In genomic region chrX:35285289-35285962, GRCh38 we compare ENCODE assay signal across 28 cellular contexts.
"Had no signal": no experiment of that assay in that cellular context is flagged by ENCODE, and none has a peak within 500 bp of the region (broad histone marks: within the 10 kb centered on the region; RNA-seq: fewer than 3 reads in every experiment).

No MANE protein-coding gene starts in this region.

- DNase-seq: stimulated activated CD4-positive, alpha-beta T cell treated with anti-CD3 and anti-CD28 coated beads, Interleukin-2, amount 100 ng/mL, for 48 hours; stimulated activated CD4-positive, alpha-beta T cell treated with anti-CD3 and anti-CD28 coated beads, Interleukin-4, amount 100 ng/mL, for 1 hour; stimulated activated CD4-positive, alpha-beta T cell treated with anti-CD3 and anti-CD28 coated beads, Interleukin-4, amount 100 ng/mL, for 24 hours; stimulated activated CD4-positive, alpha-beta T cell treated with anti-CD3 and anti-CD28 coated beads, Interleukin-4, amount 100 ng/mL, for 4 hours; stimulated activated CD8-positive, alpha-beta memory T cell treated with anti-CD3 and anti-CD28 coated beads, Interleukin-4, amount 100 ng/mL, for 48 hours; stimulated activated naive B cell treated with anti-CD40 and anti-IgM and Interleukin-4, amounts not matched to agents 10 μg/mL and 1 μg/mL and 100 μg/mL, for 72 hours; stimulated activated naive CD4-positive, alpha-beta T cell; stimulated activated naive CD4-positive, alpha-beta T cell treated with Interleukin-2 at 50 U/mL for 16 hours; stimulated activated naive CD8-positive, alpha-beta T cell treated with anti-CD3 and anti-CD28 coated beads, Interleukin-15, amount 100 ng/mL, for 72 hours; stimulated activated naive CD8-positive, alpha-beta T cell treated with anti-CD3 and anti-CD28 coated beads, Interleukin-15, Interleukin-2, amounts not matched to agents 100 U/mL and 50 U/mL, for 24 hours; stomach; substantia nigra; testis; thyroid gland; tibial artery; transverse colon; trophoblast cell; upper lobe of left lung; upper lobe of right lung; uterus had no signal

- H3K4me3 ChIP-seq: stomach, suprapubic skin, testis, thoracic aorta, thyroid gland, tibial artery, tibial nerve, transverse colon, upper lobe of left lung, upper lobe of right lung, uterus, vagina had no signal

- H3K4me3 Mint-ChIP-seq: stimulated activated effector memory CD8-positive, alpha-beta T cell treated with anti-CD3 and anti-CD28 coated beads, Interleukin-12 subunit alpha, Interleukin-12 subunit beta, amount 100 ng/mL, for 72 hours; stimulated activated memory B cell treated with anti-CD40 and anti-IgM and Interleukin-4, amounts not matched to agents 10 μg/mL and 1 μg/mL and 100 μg/mL, for 72 hours; stimulated activated naive B cell treated with anti-CD40 and anti-IgM and Interleukin-4, amounts not matched to agents 10 μg/mL and 1 μg/mL and 100 μg/mL, for 72 hours; stimulated activated naive CD8-positive, alpha-beta T cell treated with anti-CD3 and anti-CD28 coated beads, Interleukin-15, amount 100 ng/mL, for 72 hours; stimulated activated naive CD8-positive, alpha-beta T cell treated with anti-CD3 and anti-CD28 coated beads, Interleukin-15, Interleukin-2, amounts not matched to agents 100 ng/mL and 50 ng/mL, for 24 hours; type B pancreatic cell had no signal

- H3K9me3 ChIP-seq: suprapubic skin, testis, thoracic aorta, thyroid gland, tibial artery, tibial nerve, transverse colon, upper lobe of left lung, upper lobe of right lung, uterus, vagina had no signal

- H3K27me3 ChIP-seq: stomach, suprapubic skin, testis, thyroid gland, tibial artery, tibial nerve, transverse colon, upper lobe of left lung, upper lobe of right lung, vagina had no signal

- H3K27ac ChIP-seq: stomach, suprapubic skin, testis, thoracic aorta, thyroid gland, tibial artery, tibial nerve, transverse colon, upper lobe of left lung, upper lobe of right lung, uterus, vagina had no signal

- H3K27me3 Mint-ChIP-seq: stimulated activated memory B cell treated with anti-CD40 and anti-IgM and Interleukin-4, amounts not matched to agents 10 μg/mL and 1 μg/mL and 100 μg/mL, for 72 hours; stimulated activated naive B cell treated with anti-CD40 and anti-IgM and Interleukin-4, amounts not matched to agents 10 μg/mL and 1 μg/mL and 100 μg/mL, for 72 hours; stimulated activated naive CD8-positive, alpha-beta T cell treated with anti-CD3 and anti-CD28 coated beads, Interleukin-15, amount 100 ng/mL, for 72 hours; stimulated activated naive CD8-positive, alpha-beta T cell treated with anti-CD3 and anti-CD28 coated beads, Interleukin-15, Interleukin-2, amounts not matched to agents 100 ng/mL and 50 ng/mL, for 24 hours; type B pancreatic cell had no signal

- H3K27ac Mint-ChIP-seq: stimulated activated effector memory CD8-positive, alpha-beta T cell treated with anti-CD3 and anti-CD28 coated beads, Interleukin-12 subunit alpha, Interleukin-12 subunit beta, amount 100 ng/mL, for 72 hours; stimulated activated memory B cell treated with anti-CD40 and anti-IgM and Interleukin-4, amounts not matched to agents 10 μg/mL and 1 μg/mL and 100 μg/mL, for 72 hours; stimulated activated naive B cell treated with anti-CD40 and anti-IgM and Interleukin-4, amounts not matched to agents 10 μg/mL and 1 μg/mL and 100 μg/mL, for 72 hours; stimulated activated naive CD8-positive, alpha-beta T cell treated with anti-CD3 and anti-CD28 coated beads, Interleukin-15, amount 100 ng/mL, for 72 hours; stimulated activated naive CD8-positive, alpha-beta T cell treated with anti-CD3 and anti-CD28 coated beads, Interleukin-15, Interleukin-2, amounts not matched to agents 100 ng/mL and 50 ng/mL, for 24 hours; type B pancreatic cell had no signal

- ATAC-seq: stimulated activated effector memory CD8-positive, alpha-beta T cell treated with anti-CD3 and anti-CD28 coated beads, Interleukin-12 subunit alpha, Interleukin-12 subunit beta, amount 100 ng/mL, for 72 hours; stimulated activated memory B cell treated with anti-CD40 and anti-IgM and Interleukin-4, amounts not matched to agents 10 μg/mL and 1 μg/mL and 100 μg/mL, for 72 hours; stimulated activated naive B cell treated with anti-CD40 and anti-IgM and Interleukin-4, amounts not matched to agents 10 μg/mL and 1 μg/mL and 100 μg/mL, for 72 hours; stimulated activated naive CD8-positive, alpha-beta T cell treated with anti-CD3 and anti-CD28 coated beads, Interleukin-15, amount 100 ng/mL, for 72 hours; stimulated activated naive CD8-positive, alpha-beta T cell treated with anti-CD3 and anti-CD28 coated beads, Interleukin-15, Interleukin-2, amounts not matched to agents 100 U/mL and 50 U/mL, for 24 hours; upper lobe of right lung had no signal

- H3K4me1 ChIP-seq: stomach, suprapubic skin, testis, thyroid gland, tibial artery, tibial nerve, transverse colon, upper lobe of left lung, upper lobe of right lung, uterus, vagina had no signal

- H3K36me3 ChIP-seq: stomach, suprapubic skin, thoracic aorta, thyroid gland, tibial artery, tibial nerve, transverse colon, upper lobe of left lung, upper lobe of right lung, uterus, vagina had no signal

- H3K4me1 Mint-ChIP-seq: stimulated activated effector memory CD8-positive, alpha-beta T cell treated with anti-CD3 and anti-CD28 coated beads, Interleukin-12 subunit alpha, Interleukin-12 subunit beta, amount 100 ng/mL, for 72 hours; stimulated activated memory B cell treated with anti-CD40 and anti-IgM and Interleukin-4, amounts not matched to agents 10 μg/mL and 1 μg/mL and 100 μg/mL, for 72 hours; stimulated activated naive B cell treated with anti-CD40 and anti-IgM and Interleukin-4, amounts not matched to agents 10 μg/mL and 1 μg/mL and 100 μg/mL, for 72 hours; stimulated activated naive CD8-positive, alpha-beta T cell treated with anti-CD3 and anti-CD28 coated beads, Interleukin-15, amount 100 ng/mL, for 72 hours had no signal

- H3K36me3 Mint-ChIP-seq: stimulated activated effector memory CD8-positive, alpha-beta T cell treated with anti-CD3 and anti-CD28 coated beads, Interleukin-12 subunit alpha, Interleukin-12 subunit beta, amount 100 ng/mL, for 72 hours; stimulated activated memory B cell treated with anti-CD40 and anti-IgM and Interleukin-4, amounts not matched to agents 10 μg/mL and 1 μg/mL and 100 μg/mL, for 72 hours; stimulated activated naive B cell treated with anti-CD40 and anti-IgM and Interleukin-4, amounts not matched to agents 10 μg/mL and 1 μg/mL and 100 μg/mL, for 72 hours; type B pancreatic cell had no signal

- H3K9me3 Mint-ChIP-seq: stimulated activated naive CD8-positive, alpha-beta T cell treated with anti-CD3 and anti-CD28 coated beads, Interleukin-15, Interleukin-2, amounts not matched to agents 100 ng/mL and 50 ng/mL, for 24 hours had no signal
